ENCODE assay signal across 1 cellular context in genomic region chr11:35144103-35144741, GRCh38.
A peak's percentile ranks its signal among the peaks of the same experiment; 100 is the strongest.
TF ChIP-seq lines count a peak whose summit lies in the region.

No MANE protein-coding gene starts in this region.

TF ChIP-seq in GM12878, 131 proteins besides CTCF, POLR2A, EP300 and RAD21 (continues in another document):
- TF ChIP-seq BCL3 (IDR thresholded peaks at IDR 0.05; ENCODE audit: borderline replicate concordance, insufficient read depth, low read depth, low read length, poor library complexity, severe bottlenecking): peak; percentile 87
- TF ChIP-seq KLF5 (IDR thresholded peaks at IDR 0.05; ENCODE audit: partially characterized antibody): no peak
- peak; percentile 9; the same call in 1 of the 2 replicates for TF ChIP-seq TARDBP (IDR thresholded peaks at IDR 0.05; ENCODE audit: borderline replicate concordance)
- peak; percentile 75 for TF ChIP-seq CBFB (IDR thresholded peaks at IDR 0.05; ENCODE audit: low read depth)
- TF ChIP-seq WRNIP1 (IDR thresholded peaks at IDR 0.05; ENCODE audit: borderline replicate concordance, low read depth, low read length): 0 out of 2 replicates have a peak, but pooled peaks have one; percentile 7
- no peak for TF ChIP-seq SMAD1 (IDR thresholded peaks at IDR 0.05; ENCODE audit: low read depth, partially characterized antibody)
- TF ChIP-seq CBX3 (IDR thresholded peaks at IDR 0.05; ENCODE audit: borderline replicate concordance, low read depth): no peak
- peak; percentile 90 for TF ChIP-seq RUNX3 (IDR thresholded peaks at IDR 0.05; ENCODE audit: low read length)
- TF ChIP-seq POU2F2 (IDR thresholded peaks at IDR 0.05; ENCODE audit: borderline replicate concordance, low read depth, low read length): 0 out of 3 replicates have a peak, but pooled peaks have one; percentile 5
- TF ChIP-seq KDM1A (IDR thresholded peaks at IDR 0.05; ENCODE audit: borderline replicate concordance): no peak
- TF ChIP-seq RELA (IDR thresholded peaks at IDR 0.05; ENCODE audit: borderline replicate concordance, partially characterized antibody): peak; percentile 29
- TF ChIP-seq BCLAF1 (IDR thresholded peaks at IDR 0.05): no peak
- TF ChIP-seq MYC (IDR thresholded peaks at IDR 0.05; ENCODE audit: insufficient read depth, insufficient read length, insufficient replicate concordance, low read length, severe bottlenecking): no peak
- TF ChIP-seq EED (IDR thresholded peaks at IDR 0.05; ENCODE audit: low read depth): peak; percentile 95
- peak; percentile 40; the same call in 1 of the 2 replicates for TF ChIP-seq SMC3 (IDR thresholded peaks at IDR 0.05; ENCODE audit: borderline replicate concordance, low read length)
- TF ChIP-seq GABPA (IDR thresholded peaks at IDR 0.05; ENCODE audit: low read depth): peak; percentile 66; the same call in 1 of the 2 replicates
- no peak for TF ChIP-seq SMARCA5 (IDR thresholded peaks at IDR 0.05)
- 0 out of 2 replicates have a peak, but pooled peaks have one; percentile 13 for TF ChIP-seq ZNF24 (IDR thresholded peaks at IDR 0.05)
- TF ChIP-seq NFXL1 (IDR thresholded peaks at IDR 0.05; ENCODE audit: borderline replicate concordance): no peak
- TF ChIP-seq IKZF1 (conservative IDR thresholded peaks at IDR 0.05): peak; percentile 82
- TF ChIP-seq TCF12 (IDR thresholded peaks at IDR 0.05; ENCODE audit: low read depth, low read length): peak; percentile 94
- no peak for TF ChIP-seq CHD1 (IDR thresholded peaks at IDR 0.05; ENCODE audit: low read depth, low read length)
- no peak for TF ChIP-seq LARP7 (IDR thresholded peaks at IDR 0.05)
- TF ChIP-seq CREM (IDR thresholded peaks at IDR 0.05; ENCODE audit: low read depth): peak; percentile 88
- TF ChIP-seq CHD2 (IDR thresholded peaks at IDR 0.05; ENCODE audit: borderline replicate concordance, low read depth, low read length): peak; percentile 60; the same call in 1 of the 2 replicates
- TF ChIP-seq CUX1 (IDR thresholded peaks at IDR 0.05; ENCODE audit: insufficient replicate concordance, low read depth, low read length): peak; percentile 31
- TF ChIP-seq ZNF384 (IDR thresholded peaks at IDR 0.05; ENCODE audit: borderline replicate concordance, low read depth, low read length): no peak
- 0 out of 2 replicates have a peak, but pooled peaks have one; percentile 5 for TF ChIP-seq MLLT1 (IDR thresholded peaks at IDR 0.05)
- TF ChIP-seq RELB (IDR thresholded peaks at IDR 0.05; ENCODE audit: low read depth): peak; percentile 56; the same call in 1 of the 2 replicates
- TF ChIP-seq DPF2 (IDR thresholded peaks at IDR 0.05): peak; percentile 70
- peak; percentile 96 for TF ChIP-seq MTA3 (IDR thresholded peaks at IDR 0.05; ENCODE audit: borderline replicate concordance, low read length)
- no peak for TF ChIP-seq FOXK2 (IDR thresholded peaks at IDR 0.05)
- TF ChIP-seq NR2F1 (conservative IDR thresholded peaks at IDR 0.05): peak; percentile 64; the same call in 1 of the 2 replicates
- TF ChIP-seq TCF7 (IDR thresholded peaks at IDR 0.05; ENCODE audit: borderline replicate concordance): peak; percentile 50; the same call in 1 of the 2 replicates
- TF ChIP-seq MEF2A (IDR thresholded peaks at IDR 0.05; ENCODE audit: insufficient read depth, low read depth, low read length): 0 out of 2 replicates have a peak, but pooled peaks have one; percentile 53
- TF ChIP-seq NFIC (IDR thresholded peaks at IDR 0.05; ENCODE audit: low read depth, low read length): peak; percentile 85
- peak; percentile 84 for TF ChIP-seq SKIL (IDR thresholded peaks at IDR 0.05; ENCODE audit: low read depth, poor library complexity, severe bottlenecking)
- TF ChIP-seq FOXM1 (IDR thresholded peaks at IDR 0.05; ENCODE audit: low read depth, low read length): peak; percentile 94
- TF ChIP-seq MAX (IDR thresholded peaks at IDR 0.05; ENCODE audit: low read depth, low read length): 0 out of 2 replicates have a peak, but pooled peaks have one; percentile 58
- TF ChIP-seq JUNB (IDR thresholded peaks at IDR 0.05): peak; percentile 79
- peak; percentile 77 for TF ChIP-seq CREB1 (IDR thresholded peaks at IDR 0.05; ENCODE audit: low read depth)
- TF ChIP-seq CEBPB (IDR thresholded peaks at IDR 0.05; ENCODE audit: borderline replicate concordance in 1 of 2, low read depth in 2 of 2, low read length in 2 of 2): peak; percentile 59 to 73; a peak in 1 of 4 replicates
- peak; percentile 76; the same call in 1 of the 2 replicates for TF ChIP-seq MXI1 (IDR thresholded peaks at IDR 0.05; ENCODE audit: low read depth, low read length)
- no peak for TF ChIP-seq NKRF (conservative IDR thresholded peaks at IDR 0.05)
- no peak for TF ChIP-seq IRF3 (IDR thresholded peaks at IDR 0.05)
- 0 out of 2 replicates have a peak, but pooled peaks have one; percentile 37 for TF ChIP-seq RCOR1 (conservative IDR thresholded peaks at IDR 0.05; ENCODE audit: low read depth, low read length)
- TF ChIP-seq NBN (IDR thresholded peaks at IDR 0.05): peak; percentile 67; the same call in 1 of the 2 replicates
